ENCODE assay signal across 24 cellular contexts in genomic region chr15:73771380-73772095, GRCh38. TPM values are rescaled to one million over a fixed set of nuclear protein-coding genes. Genes with fewer than 3 reads are reported as not detected.
"Had no signal": no experiment of that assay in that cellular context is flagged by ENCODE, and none has a peak within 500 bp of the region (broad histone marks: within the 10 kb centered on the region; RNA-seq: fewer than 3 reads in every experiment).

No MANE protein-coding gene starts in this region.

- H3K9me3 ChIP-seq: prostate gland, spleen, thoracic aorta, vagina had no signal

- H3K27ac ChIP-seq: cardiac muscle cell, foreskin keratinocyte, prostate gland, spleen, thoracic aorta, vagina had no signal

- H3K27ac Mint-ChIP-seq: activated CD4-positive, alpha-beta T cell treated with anti-CD3 and anti-CD28 coated beads, Interleukin-2, amount 10 ng/mL, durations not matched to agents 7 days and 5 days; activated CD8-positive, alpha-beta memory T cell treated with anti-CD3 and anti-CD28 coated beads, Interleukin-2, amount 10 ng/mL, durations not matched to agents 7 days and 5 days; activated CD8-positive, alpha-beta T cell treated with anti-CD3 and anti-CD28 coated beads for 36 hours; activated naive CD4-positive, alpha-beta T cell treated with anti-CD3 and anti-CD28 coated beads, Interleukin-2, amount 10 ng/mL, durations not matched to agents 7 days and 5 days; memory B cell; nephron; T-helper 1 cell treated with Interleukin-12 subunit alpha and Interleukin-12 subunit beta and Interleukin-4 antibody, amounts not matched to agents 30 μg/mL and 1 μg/mL, for 36 hours; type B pancreatic cell had no signal

- H3K36me3 ChIP-seq: cardiac muscle cell, prostate gland, spleen, thoracic aorta, vagina had no signal

- H3K9me3 Mint-ChIP-seq: activated CD4-positive, alpha-beta T cell treated with anti-CD3 and anti-CD28 coated beads, Interleukin-2, amount 10 ng/mL, durations not matched to agents 7 days and 5 days; activated CD8-positive, alpha-beta T cell treated with anti-CD3 and anti-CD28 coated beads for 36 hours; activated naive CD4-positive, alpha-beta T cell treated with anti-CD3 and anti-CD28 coated beads, Interleukin-2, amount 10 ng/mL, durations not matched to agents 7 days and 5 days; nephron; T-helper 1 cell treated with Interleukin-12 subunit alpha and Interleukin-12 subunit beta and Interleukin-4 antibody, amounts not matched to agents 30 μg/mL and 1 μg/mL, for 36 hours; type B pancreatic cell had no signal

- ATAC-seq: activated CD8-positive, alpha-beta memory T cell treated with anti-CD3 and anti-CD28 coated beads, Interleukin-2, amount 10 ng/mL, durations not matched to agents 7 days and 5 days; activated CD8-positive, alpha-beta T cell treated with anti-CD3 and anti-CD28 coated beads for 36 hours; foreskin keratinocyte; left ventricle myocardium superior had no signal

- H3K27me3 ChIP-seq: cardiac muscle cell, vagina had no signal

- H3K4me3 Mint-ChIP-seq: activated CD4-positive, alpha-beta T cell treated with anti-CD3 and anti-CD28 coated beads, Interleukin-2, amount 10 ng/mL, durations not matched to agents 7 days and 5 days; activated CD8-positive, alpha-beta memory T cell treated with anti-CD3 and anti-CD28 coated beads, Interleukin-2, amount 10 ng/mL, durations not matched to agents 7 days and 5 days; activated CD8-positive, alpha-beta T cell treated with anti-CD3 and anti-CD28 coated beads for 36 hours; activated naive CD4-positive, alpha-beta T cell treated with anti-CD3 and anti-CD28 coated beads, Interleukin-2, amount 10 ng/mL, durations not matched to agents 7 days and 5 days; memory B cell; nephron; T-helper 1 cell treated with Interleukin-12 subunit alpha and Interleukin-12 subunit beta and Interleukin-4 antibody, amounts not matched to agents 30 μg/mL and 1 μg/mL, for 36 hours; type B pancreatic cell had no signal

- H3K4me1 ChIP-seq: foreskin keratinocyte, prostate gland, spleen had no signal

- H3K4me1 Mint-ChIP-seq: activated CD4-positive, alpha-beta T cell treated with anti-CD3 and anti-CD28 coated beads, Interleukin-2, amount 10 ng/mL, durations not matched to agents 7 days and 5 days; activated naive CD4-positive, alpha-beta T cell treated with anti-CD3 and anti-CD28 coated beads, Interleukin-2, amount 10 ng/mL, durations not matched to agents 7 days and 5 days had no signal

- H3K36me3 Mint-ChIP-seq: activated CD8-positive, alpha-beta memory T cell treated with anti-CD3 and anti-CD28 coated beads, Interleukin-2, amount 10 ng/mL, durations not matched to agents 7 days and 5 days; activated naive CD4-positive, alpha-beta T cell treated with anti-CD3 and anti-CD28 coated beads, Interleukin-2, amount 10 ng/mL, durations not matched to agents 7 days and 5 days had no signal

- DNase-seq: activated CD4-positive, alpha-beta T cell treated with anti-CD3 and anti-CD28 coated beads, Interleukin-2, amount 10 ng/mL, durations not matched to agents 7 days and 5 days; activated CD8-positive, alpha-beta memory T cell treated with anti-CD3 and anti-CD28 coated beads, Interleukin-2, amount 10 ng/mL, durations not matched to agents 7 days and 5 days; activated CD8-positive, alpha-beta T cell treated with anti-CD3 and anti-CD28 coated beads for 36 hours; activated effector memory CD4-positive, alpha-beta T cell treated with anti-CD3 and anti-CD28 coated beads, Interleukin-2, amount 50 U/mL, for 16 hours; activated naive CD4-positive, alpha-beta T cell treated with anti-CD3 and anti-CD28 coated beads, Interleukin-2, amount 10 ng/mL, durations not matched to agents 7 days and 5 days; activated T-cell treated with anti-CD3 and anti-CD28 coated beads for 4 hours; amygdala; effector CD4-positive, alpha-beta T cell; erythroblast; foreskin keratinocyte; left ventricle myocardium superior; spleen; stimulated activated CD4-positive, alpha-beta T cell treated with anti-CD3 and anti-CD28 coated beads, Interleukin-4, amount 100 ng/mL, for 1 hour; stimulated activated naive CD4-positive, alpha-beta T cell treated with Interleukin-2 at 50 U/mL for 16 hours; T1000 had no signal

- H3K4me3 ChIP-seq: cardiac muscle cell, prostate gland, spleen, thoracic aorta, vagina had no signal

RNA-seq across cellular contexts. Expression of gene INSYN1, which starts 18.4 kb away (rescaled TPM):
- total RNA-seq: activated CD4-positive, alpha-beta T cell treated with anti-CD3 and anti-CD28 coated beads, Interleukin-2, amount 10 ng/mL, durations not matched to agents 7 days and 5 days; activated CD8-positive, alpha-beta memory T cell treated with anti-CD3 and anti-CD28 coated beads, Interleukin-2, amount 10 ng/mL, durations not matched to agents 7 days and 5 days; activated CD8-positive, alpha-beta T cell treated with anti-CD3 and anti-CD28 coated beads for 36 hours; mononuclear cell had no signal
